In genomic region chr2:44826601-44827000, GRCh38 we compare ENCODE assay signal across 27 cellular contexts.
"Had no signal": no experiment of that assay in that cellular context is flagged by ENCODE, and none has a peak within 500 bp of the region (broad histone marks: within the 10 kb centered on the region; RNA-seq: fewer than 3 reads in every experiment).

No MANE protein-coding gene starts in this region.

- H3K4me3 ChIP-seq: body of pancreas, breast epithelium, SK-N-MC had no signal

- H3K27ac ChIP-seq: body of pancreas, breast epithelium, KMS-11, SK-N-MC had no signal

- H3K9me3 ChIP-seq: body of pancreas, breast epithelium had no signal

- H3K36me3 ChIP-seq: breast epithelium had no signal

- H3K27me3 ChIP-seq: body of pancreas, breast epithelium had no signal

- H3K4me2 ChIP-seq: KMS-11 had no signal

- H3K4me1 ChIP-seq: body of pancreas, breast epithelium had no signal

- DNase-seq: activated CD4-positive, alpha-beta T cell treated with anti-CD3 and anti-CD28 coated beads for 36 hours; activated CD4-positive, alpha-beta T cell treated with anti-CD3 and anti-CD28 coated beads, Interleukin-2, amount 10 ng/mL, durations not matched to agents 7 days and 5 days; activated CD4-positive, alpha-beta T cell treated with anti-CD3 and anti-CD28 coated beads, Interleukin-2, amount 50 U/mL, for 48 hours; activated CD8-positive, alpha-beta T cell treated with anti-CD3 and anti-CD28 coated beads, Interleukin-2, amount 10 ng/mL, durations not matched to agents 7 days and 5 days; activated gamma-delta T cell; activated naive CD4-positive, alpha-beta T cell treated with Interleukin-2 at 50 U/mL for 16 hours; activated naive CD8-positive, alpha-beta T cell treated with anti-CD3 and anti-CD28 coated beads, Interleukin-2, amount 10 ng/mL, durations not matched to agents 7 days and 5 days; activated T-cell treated with anti-CD3 and anti-CD28 coated beads, Interleukin-2, amount 50 U/mL, for 24 hours; body of pancreas; NCI-H1092 treated with DMSO at 0.1 percent for 48 hours; NCI-H1417; NCI-H146; NCI-H187; NCI-H2029 treated with DMSO at 0.1 percent for 48 hours; NCI-H2107; NCI-H2171; NCI-H510A; NCI-H69; NK-92 treated with Interleukin-12 subunit alpha and Interleukin-12 subunit beta, amount 100 ng/mL, for 24 hours; OCI-M1; Right ventricle myocardium superior; T1000 had no signal

- ATAC-seq: activated CD4-positive, alpha-beta T cell treated with anti-CD3 and anti-CD28 coated beads for 36 hours; activated CD4-positive, CD25-positive, alpha-beta regulatory T cell treated with anti-CD3 and anti-CD28 coated beads, Interleukin-2, amount 50 U/mL, for 24 hours; activated CD8-positive, alpha-beta T cell treated with anti-CD3 and anti-CD28 coated beads, Interleukin-2, amount 10 ng/mL, durations not matched to agents 7 days and 5 days; body of pancreas; WTC11 had no signal

- H3K9ac ChIP-seq: KMS-11 had no signal
